Comparison of ENCODE assay signal across 1 cellular context in the genomic region with DNA sequence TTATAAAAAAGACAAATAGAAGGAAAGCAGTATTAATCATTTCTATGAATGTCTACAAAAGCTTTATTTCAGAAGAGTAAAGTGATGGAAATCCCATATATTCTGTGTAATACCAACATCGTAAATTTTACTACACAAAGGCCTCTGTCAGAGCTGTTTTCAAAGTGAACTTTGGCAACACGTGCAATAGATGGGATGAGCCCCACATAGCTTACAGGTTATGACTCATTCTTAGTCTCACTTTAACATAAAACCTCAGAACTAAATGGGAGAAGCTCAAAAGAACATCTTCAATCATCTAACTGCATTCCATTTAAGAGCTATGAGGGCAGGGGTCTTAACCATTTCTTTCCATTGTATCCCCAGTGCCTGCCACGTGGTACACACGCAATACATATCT.
TF ChIP-seq lines count a peak whose summit lies in the region.

No MANE protein-coding gene starts in this region.

TF ChIP-seq in IMR-90, 13 proteins besides CTCF, POLR2A, EP300 and RAD21 (continued from another document):
- TF ChIP-seq MAZ (IDR thresholded peaks at IDR 0.05; ENCODE audit: borderline replicate concordance, low read depth, low read length) = no peak
- TF ChIP-seq BHLHE40 (IDR thresholded peaks at IDR 0.05; ENCODE audit: low read depth, low read length) = peak; percentile 94
- TF ChIP-seq FOS (IDR thresholded peaks at IDR 0.05; ENCODE audit: low read depth, low read length) = peak; percentile 70
- no peak for TF ChIP-seq MAFK (IDR thresholded peaks at IDR 0.05; ENCODE audit: low read depth, low read length)
- TF ChIP-seq MXI1 (IDR thresholded peaks at IDR 0.05; ENCODE audit: borderline replicate concordance, low read depth, low read length) = peak; percentile 87; the same call in 1 of the 2 replicates
- TF ChIP-seq CHD1 (IDR thresholded peaks at IDR 0.05; ENCODE audit: low read depth, low read length) = no peak
- TF ChIP-seq RCOR1 (IDR thresholded peaks at IDR 0.05; ENCODE audit: insufficient replicate concordance, low read length) = no peak
- peak; percentile 39; the same call in 1 of the 2 replicates for TF ChIP-seq CEBPB (IDR thresholded peaks at IDR 0.05; ENCODE audit: low read depth, low read length)
- TF ChIP-seq SMC3 (IDR thresholded peaks at IDR 0.05; ENCODE audit: low read depth, low read length) = no peak
- TF ChIP-seq, protein P1, sequence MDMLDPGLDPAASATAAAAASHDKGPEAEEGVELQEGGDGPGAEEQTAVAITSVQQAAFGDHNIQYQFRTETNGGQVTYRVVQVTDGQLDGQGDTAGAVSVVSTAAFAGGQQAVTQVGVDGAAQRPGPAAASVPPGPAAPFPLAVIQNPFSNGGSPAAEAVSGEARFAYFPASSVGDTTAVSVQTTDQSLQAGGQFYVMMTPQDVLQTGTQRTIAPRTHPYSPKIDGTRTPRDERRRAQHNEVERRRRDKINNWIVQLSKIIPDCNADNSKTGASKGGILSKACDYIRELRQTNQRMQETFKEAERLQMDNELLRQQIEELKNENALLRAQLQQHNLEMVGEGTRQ (IDR thresholded peaks at IDR 0.05; ENCODE audit: low read depth, low read length) = peak; percentile 31
